ENCODE assay signal across 15 cellular contexts in the genomic region with DNA sequence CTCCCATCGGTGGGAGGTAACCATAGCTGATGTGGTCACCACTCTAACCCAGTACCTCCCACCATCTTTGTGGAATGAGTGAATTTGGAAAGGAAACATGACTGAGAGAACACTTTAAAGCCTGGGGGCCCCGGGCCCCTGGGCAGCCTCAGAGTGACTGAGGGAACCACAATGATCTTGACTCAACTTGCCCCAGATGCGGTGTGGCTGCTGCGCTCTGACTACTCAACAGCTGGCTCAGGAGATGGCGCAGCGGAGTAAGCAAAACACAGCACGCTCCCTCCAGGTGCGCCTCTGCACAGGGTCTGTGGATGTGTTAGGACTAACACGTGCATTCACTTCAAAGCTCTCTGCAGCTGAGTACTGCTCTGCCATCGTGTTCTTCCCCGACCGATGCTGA.
"Had no signal": no experiment of that assay in that cellular context is flagged by ENCODE, and none has a peak within 500 bp of the region (broad histone marks: within the 10 kb centered on the region; RNA-seq: fewer than 3 reads in every experiment).

No MANE protein-coding gene starts in this region.

- DNase-seq: activated B cell treated with CpG ODN at 0.5 μM for 24 hours; activated CD4-positive, alpha-beta T cell treated with anti-CD3 and anti-CD28 coated beads, Interleukin-2, amount 10 ng/mL, durations not matched to agents 7 days and 5 days; activated gamma-delta T cell; erythroblast; gastrocnemius medialis; heart left ventricle; mesendoderm; natural killer cell; posterior cingulate gyrus; retina; SJCRH30; stimulated activated CD4-positive, alpha-beta T cell treated with anti-CD3 and anti-CD28 coated beads, Interleukin-12 subunit alpha, Interleukin-12 subunit beta, amount 100 ng/mL, for 4 hours; stimulated activated naive CD4-positive, alpha-beta T cell treated with Interleukin-2 at 50 U/mL for 16 hours; T-helper 2 cell; upper lobe of right lung had no signal

- H3K36me3 Mint-ChIP-seq: natural killer cell had no signal

- H3K9me3 ChIP-seq: gastrocnemius medialis, heart left ventricle, SJCRH30, upper lobe of right lung had no signal

- H3K27me3 Mint-ChIP-seq: activated B cell treated with CpG ODN at 0.5 μM for 24 hours; activated CD4-positive, alpha-beta T cell treated with anti-CD3 and anti-CD28 coated beads, Interleukin-2, amount 10 ng/mL, durations not matched to agents 7 days and 5 days had no signal

- H3K27ac Mint-ChIP-seq: activated B cell treated with CpG ODN at 0.5 μM for 24 hours; activated CD4-positive, alpha-beta T cell treated with anti-CD3 and anti-CD28 coated beads, Interleukin-2, amount 10 ng/mL, durations not matched to agents 7 days and 5 days; natural killer cell had no signal

- H3K36me3 ChIP-seq: SJCRH30 had no signal

- ATAC-seq: gastrocnemius medialis, heart left ventricle, natural killer cell, upper lobe of right lung had no signal

- H3K4me1 Mint-ChIP-seq: natural killer cell had no signal

- H3K27ac ChIP-seq: gastrocnemius medialis, SJCRH30, upper lobe of right lung had no signal

- H3K4me3 Mint-ChIP-seq: activated B cell treated with CpG ODN at 0.5 μM for 24 hours; activated CD4-positive, alpha-beta T cell treated with anti-CD3 and anti-CD28 coated beads, Interleukin-2, amount 10 ng/mL, durations not matched to agents 7 days and 5 days; natural killer cell had no signal

- H3K9me3 Mint-ChIP-seq: activated B cell treated with CpG ODN at 0.5 μM for 24 hours; activated CD4-positive, alpha-beta T cell treated with anti-CD3 and anti-CD28 coated beads, Interleukin-2, amount 10 ng/mL, durations not matched to agents 7 days and 5 days; natural killer cell had no signal
